In the genomic region with DNA sequence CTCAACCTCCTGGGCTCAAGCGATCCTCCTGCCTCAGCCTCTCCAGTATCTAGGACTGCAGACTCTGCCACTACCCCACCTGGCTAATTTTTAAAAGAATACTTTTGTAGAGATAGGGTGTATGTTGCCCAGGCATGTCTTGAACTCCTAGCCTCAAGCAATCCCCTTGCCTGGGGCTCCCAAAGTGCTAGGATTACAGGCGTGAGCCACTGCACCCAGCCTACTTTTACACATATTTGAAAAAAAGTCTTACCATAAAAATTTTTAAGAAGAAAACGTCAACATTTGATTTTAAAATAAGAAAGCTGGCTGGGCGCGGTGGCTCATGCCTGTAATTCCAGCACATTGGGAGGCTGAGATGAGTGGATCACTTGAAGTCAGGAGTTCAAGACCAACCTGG, we compare ENCODE assay signal across 10 cellular contexts.
"Had no signal": no experiment of that assay in that cellular context is flagged by ENCODE, and none has a peak within 500 bp of the region (broad histone marks: within the 10 kb centered on the region; RNA-seq: fewer than 3 reads in every experiment).

No MANE protein-coding gene starts in this region.

- H3K4me3 ChIP-seq: GM23248, GM23338, HAP-1 had no signal

- H3K9me3 ChIP-seq: HAP-1 had no signal

- FAIRE-seq: H1, H54 had no signal

- H3K27ac ChIP-seq: GM23248 had no signal

- H3K4me2 ChIP-seq: GM23338 had no signal

- H3K36me3 ChIP-seq: HAP-1 had no signal

- H3K9ac ChIP-seq: GM23248 had no signal

- DNase-seq: GM23248, GOT3, H7, H9, HCEC 1CT, HFFc6 had no signal

- H2AFZ ChIP-seq: GM23248, GM23338 had no signal
